25 cellular contexts compared by ENCODE assay signal in genomic region chr12:128727999-128728398, GRCh38.
DNase-seq lines count a peak whose midpoint lies in the region; ATAC-seq and TF ChIP-seq lines count a peak whose summit lies in the region.
"Had no signal": no experiment of that assay in that cellular context is flagged by ENCODE, and none has a peak within 500 bp of the region (broad histone marks: within the 10 kb centered on the region; RNA-seq: fewer than 3 reads in every experiment).

No MANE protein-coding gene starts in this region.

- BruUV-seq in Panc1 (replicated peaks; lab: Mats Ljungman, UMichigan): no TSS peak

- H3K9me3 ChIP-seq in Panc1 (ENCODE audit: control insufficient read depth, insufficient read depth, low read depth, low read length) (no peaks in the 10 kb centered on the region), mucosa of descending colon (no peaks in the 10 kb centered on the region)
- H3K9me3 ChIP-seq: heart right ventricle, transverse colon had no signal

- H3K4me1 ChIP-seq in Panc1 (ENCODE audit: control insufficient read depth, insufficient read depth, low read length) (no peaks in the 10 kb centered on the region), mucosa of descending colon (ENCODE audit: low read depth) (no peaks in the 10 kb centered on the region)
- H3K4me1 ChIP-seq: heart right ventricle had no signal

- TF ChIP-seq CTCF in Panc1 (IDR thresholded peaks at IDR 0.05): no peak
- no peak for TF ChIP-seq CTCF in epithelial cell of esophagus (IDR thresholded peaks at IDR 0.05; ENCODE audit: insufficient read depth, low read depth, low read length, missing control alignments)
- TF ChIP-seq CTCF in mucosa of descending colon (IDR thresholded peaks at IDR 0.05): no peak

- in situ Hi-C loops in Panc1 (cut with HindIII; ENCODE audit: low pct_unique_long_range_greater_than_20kb, low sequenced_read_pairs): no loop called here

- H3K27me3 ChIP-seq in Panc1 (ENCODE audit: control insufficient read depth, insufficient read depth, low read length): no peaks in the 10 kb centered on the region; the same call in 1 of the 2 replicates
- H3K27me3 ChIP-seq: transverse colon had no signal

- CTCF ChIA-PET in Panc1 (lab: Charles Lee): no interaction called here

- ATAC-seq in Panc1 (0 out of 2 replicates have a peak, but pooled peaks have one; percentile 30), mucosa of descending colon (peak; percentile 55)
- ATAC-seq: activated naive CD8-positive, alpha-beta T cell treated with anti-CD3 and anti-CD28 coated beads, Interleukin-2, amount 50 U/mL, for 24 hours; heart right ventricle had no signal

- DNase-seq in HK-2 (ENCODE audit: unreplicated experiment): peak; percentile 57
- DNase-seq in Panc1 (ENCODE audit: low read depth, low spot score): no peak
- peak; percentile 14 for DNase-seq in epithelial cell of esophagus (ENCODE audit: low read depth)
- DNase-seq in mucosa of descending colon: no peak
- no peak for DNase-seq in NCI-H1417 (lab: John Stamatoyannopoulos, UW)
- DNase-seq in activated CD8-positive, alpha-beta memory T cell treated with anti-CD3 and anti-CD28 coated beads, Interleukin-2, amount 50 U/mL, for 4 hours: no peak
- no peak for DNase-seq in DMS 273 treated with DMSO at 0.1 percent for 48 hours (lab: John Stamatoyannopoulos, UW)
- DNase-seq in NCI-H2227 treated with DMSO at 0.1 percent for 48 hours (lab: John Stamatoyannopoulos, UW): no peak
- DNase-seq: activated CD4-positive, alpha-beta T cell treated with anti-CD3 and anti-CD28 coated beads, Interleukin-2, amount 50 U/mL, for 48 hours; activated CD8-positive, alpha-beta memory T cell treated with anti-CD3 and anti-CD28 coated beads, Interleukin-2, amount 50 U/mL, for 48 hours; activated effector memory CD4-positive, alpha-beta T cell treated with Interleukin-2 at 50 U/mL for 16 hours; activated naive CD8-positive, alpha-beta T cell treated with anti-CD3 and anti-CD28 coated beads, Interleukin-2, amount 50 U/mL, for 24 hours; CD4-positive, alpha-beta T cell; DMS53; effector CD4-positive, alpha-beta T cell; foreskin fibroblast; GOT3; heart right ventricle; NCI-H1048; NCI-H1930; NCI-H69; posterior cingulate gyrus; Right ventricle myocardium superior; SW 1271; transverse colon had no signal

- H3K4me3 ChIP-seq in Panc1 (ENCODE audit: low read depth in 2 of 2, low read length in 2 of 2) (no peak overlapping the region), epithelial cell of esophagus (ENCODE audit: low read length) (no peak overlapping the region), mucosa of descending colon (no peak overlapping the region)
- H3K4me3 ChIP-seq: heart right ventricle, transverse colon had no signal

- intact Hi-C loops in Panc1 (cut with micrococcal nuclease; ENCODE audit: unreplicated experiment) (no loop called here), mucosa of descending colon (cut with DNase I, micrococcal nuclease) (no loop called here)

- H3K27ac ChIP-seq in Panc1 (ENCODE audit: low read length): no peak overlapping the region
- H3K27ac ChIP-seq: heart right ventricle had no signal

- POLR2A ChIA-PET in Panc1 (lab: Charles Lee): no interaction called here

- H3K36me3 ChIP-seq in Panc1 (ENCODE audit: control insufficient read depth, insufficient read depth, low read length): no peaks in the 10 kb centered on the region
- H3K36me3 ChIP-seq in mucosa of descending colon (ENCODE audit: low read depth): no peaks in the 10 kb centered on the region
- H3K36me3 ChIP-seq: heart right ventricle, transverse colon had no signal

Comparison
In these comparisons a context has a peak if more than half of its experiments do, and no peak if none do; other contexts are left out.
1. DNase-seq: peak in HK-2 (single experiment) and epithelial cell of esophagus (single experiment); none in Panc1 (single experiment), mucosa of descending colon (0 of 3), NCI-H1417 (0 of 3), activated CD8-positive, alpha-beta memory T cell treated with anti-CD3 and anti-CD28 coated beads, Interleukin-2, amount 50 U/mL, for 4 hours (single experiment), DMS 273 treated with DMSO at 0.1 percent for 48 hours (single experiment) and NCI-H2227 treated with DMSO at 0.1 percent for 48 hours (single experiment).